Comparison of ENCODE assay signal across 11 cellular contexts in genomic region chr3:11289864-11290263, GRCh38. TPM values are rescaled to one million over a fixed set of nuclear protein-coding genes. Genes with fewer than 3 reads are reported as not detected.
DNase-seq lines count a peak whose midpoint lies in the region; ATAC-seq, FAIRE-seq and TF ChIP-seq lines count a peak whose summit lies in the region.
"Had no signal": no experiment of that assay in that cellular context is flagged by ENCODE, and none has a peak within 500 bp of the region (broad histone marks: within the 10 kb centered on the region; RNA-seq: fewer than 3 reads in every experiment).

No MANE protein-coding gene starts in this region.

- H3K27me3 Mint-ChIP-seq in CD4-positive, alpha-beta T cell = no peaks in the 10 kb centered on the region
- peaks cover 2% of the 10 kb centered on the region for H3K27me3 Mint-ChIP-seq in IgD-negative memory B cell

- H3K4me3 ChIP-seq in breast epithelium = no peak overlapping the region
- no peak overlapping the region for H3K4me3 ChIP-seq in neutrophil (ENCODE audit: low read depth in 1 of 2, low read length in 1 of 2)
- H3K4me3 ChIP-seq: ovary had no signal

- CTCF ChIA-PET in CD4-positive, alpha-beta T cell (lab: Charles Lee) = no interaction called here

- no peak overlapping the region for H3K27ac ChIP-seq in CD4-positive, alpha-beta T cell (ENCODE audit: low read depth, low read length)
- H3K27ac ChIP-seq in breast epithelium = peak overlapping the region; percentile 68 to 87
- peak overlapping the region; percentile 90 for H3K27ac ChIP-seq in neutrophil
- no peak overlapping the region for H3K27ac ChIP-seq in substantia nigra (ENCODE audit: low read depth, low read length, poor library complexity, severe bottlenecking)
- H3K27ac ChIP-seq: VCaP had no signal

- no peak overlapping the region for H3K4me3 Mint-ChIP-seq in CD4-positive, alpha-beta T cell
- H3K4me3 Mint-ChIP-seq in IgD-negative memory B cell = peak overlapping the region; percentile 21 to 88 (median 72)

- DNase-seq in CD4-positive, alpha-beta T cell = no peak
- no peak for DNase-seq in breast epithelium (ENCODE audit: low spot score in 2 of 2)
- no peak for DNase-seq in GM12892 (ENCODE audit: insufficient read length)
- DNase-seq in NCI-H510A (lab: John Stamatoyannopoulos, UW) = no peak
- no peak for DNase-seq in COLO829 (ENCODE audit: low spot score)
- no peak for DNase-seq in substantia nigra (lab: John Stamatoyannopoulos, UW)

- H3K27ac Mint-ChIP-seq in CD4-positive, alpha-beta T cell = peak overlapping the region; percentile 88
- H3K27ac Mint-ChIP-seq in IgD-negative memory B cell = peak overlapping the region; percentile 81 to 98 (median 98)

- peaks cover 64% of the 10 kb centered on the region for H3K4me1 Mint-ChIP-seq in CD4-positive, alpha-beta T cell (ENCODE audit: low read depth)
- peaks cover 44 to 52% (median 47%) of the 10 kb centered on the region in 3 donors for H3K4me1 Mint-ChIP-seq in IgD-negative memory B cell

- H3K36me3 ChIP-seq in breast epithelium (no peaks in the 10 kb centered on the region), neutrophil (peaks cover 7% of the 10 kb centered on the region)
- H3K36me3 ChIP-seq: ovary had no signal

- H3K9me3 Mint-ChIP-seq in CD4-positive, alpha-beta T cell = no peaks in the 10 kb centered on the region
- no peaks in the 10 kb centered on the region for H3K9me3 Mint-ChIP-seq in IgD-negative memory B cell

- no peaks in the 10 kb centered on the region for H3K9me3 ChIP-seq in CD4-positive, alpha-beta T cell (ENCODE audit: control insufficient read depth, low read length)
- H3K9me3 ChIP-seq in breast epithelium (no peaks in the 10 kb centered on the region), neutrophil (no peaks in the 10 kb centered on the region)
- H3K9me3 ChIP-seq: ovary had no signal

- no peak for ATAC-seq in CD4-positive, alpha-beta T cell (ENCODE audit: poor library complexity)

- FAIRE-seq in GM12892 (lab: Jason Lieb, UNC) = no peak
- FAIRE-seq: G401.6 had no signal

- H3K4me1 ChIP-seq in breast epithelium (peaks cover 0 to 17% of the 10 kb centered on the region in 2 donors), neutrophil (ENCODE audit: control insufficient read depth in 1 of 2, insufficient read depth in 1 of 2, low read depth in 1 of 2, low read length in 1 of 2) (peaks cover 63 to 65% of the 10 kb centered on the region in 2 experiments)

- no peak for TF ChIP-seq POLR2A in breast epithelium (IDR thresholded peaks at IDR 0.05)
- TF ChIP-seq POLR2A in GM12892 (IDR thresholded peaks at IDR 0.05; ENCODE audit: low read depth, low read length) = no peak

- intact Hi-C loops in CD4-positive, alpha-beta T cell (cut with DNase I, micrococcal nuclease) = loop anchor here in 1 of 2 experiments (2.0 kb wide), 1 partner anchor 53 kb away; no protein-coding TSS in a partner anchor
- intact Hi-C loops in breast epithelium (cut with DNase I; ENCODE audit: low total_unique reads) = no loop called here

- no peaks in the 10 kb centered on the region for H3K27me3 ChIP-seq in CD4-positive, alpha-beta T cell (ENCODE audit: control insufficient read depth, insufficient read depth, low read length)
- no peaks in the 10 kb centered on the region for H3K27me3 ChIP-seq in breast epithelium
- H3K27me3 ChIP-seq in neutrophil = no peaks in the 10 kb centered on the region
- H3K27me3 ChIP-seq: ovary had no signal

- POLR2A ChIA-PET in CD4-positive, alpha-beta T cell (lab: Charles Lee) = interaction anchor here (0.7 to 2.5 kb wide), 2 partner anchors 17 to 346 kb away, joined by 3 to 16 read pairs; partner anchors contain the start of gene ATG7

- no peak for TF ChIP-seq CTCF in CD4-positive, alpha-beta T cell (IDR thresholded peaks at IDR 0.05)
- TF ChIP-seq CTCF in breast epithelium (IDR thresholded peaks at IDR 0.05) = no peak
- TF ChIP-seq CTCF in neutrophil (IDR thresholded peaks at IDR 0.05) = no peak

- H3K36me3 Mint-ChIP-seq in CD4-positive, alpha-beta T cell (ENCODE audit: low read depth) = peaks cover 19% of the 10 kb centered on the region
- peaks cover under 1% of the 10 kb centered on the region for H3K36me3 Mint-ChIP-seq in IgD-negative memory B cell

RNA-seq across cellular contexts. Expression of gene ATG7, which starts 17.7 kb away (rescaled TPM):
- total RNA-seq in CD4-positive, alpha-beta T cell = 10 to 100 TPM; 21.4 to 25.7 TPM
- polyA plus RNA-seq in IgD-negative memory B cell = 18.1 TPM
- 10 to 100 TPM; 64.9 to 81.9 (median 75.5) TPM for total RNA-seq in breast epithelium
- 27.3 TPM for polyA plus RNA-seq in GM12892 (2012; ENCODE audit: missing spikeins)

Comparison
In these comparisons a context has a peak if more than half of its experiments do, and no peak if none do; other contexts are left out.
1. H3K27ac ChIP-seq: peak in breast epithelium (2 of 2) and neutrophil (single experiment); none in CD4-positive, alpha-beta T cell (single experiment) and substantia nigra (single experiment).